19 cellular contexts compared by ENCODE assay signal in genomic region chr14:25122188-25122587, GRCh38.
DNase-seq lines count a peak whose midpoint lies in the region; ATAC-seq, FAIRE-seq and TF ChIP-seq lines count a peak whose summit lies in the region.
"Had no signal": no experiment of that assay in that cellular context is flagged by ENCODE, and none has a peak within 500 bp of the region (broad histone marks: within the 10 kb centered on the region; RNA-seq: fewer than 3 reads in every experiment).

No MANE protein-coding gene starts in this region.

- no peak for DNase-seq in A549 (ENCODE audit: low read depth in 1 of 2, low spot score in 1 of 2)
- DNase-seq in HFFc6 = peak; percentile 44
- DNase-seq in amniotic epithelial cell (ENCODE audit: low read depth) = peak; percentile 49
- no peak for DNase-seq in right cardiac atrium
- DNase-seq in GM19239 (ENCODE audit: insufficient read length, low spot score) = no peak
- DNase-seq in activated effector memory CD4-positive, alpha-beta T cell treated with Interleukin-2 at 50 U/mL for 16 hours = no peak
- no peak for DNase-seq in NAMALWA (ENCODE audit: low spot score)
- DNase-seq in activated CD8-positive, alpha-beta memory T cell treated with anti-CD3 and anti-CD28 coated beads, Interleukin-2, amount 50 U/mL, for 4 hours = no peak
- DNase-seq: caudate nucleus; effector CD4-positive, alpha-beta T cell; GDM1; hippocampal formation; kidney; NCI-H446 treated with DMSO at 0.1 percent for 48 hours; stomach; uterus had no signal

- FAIRE-seq in A549 (lab: Jason Lieb, UNC) (no peak), GM19239 (lab: Jason Lieb, UNC) (no peak)
- FAIRE-seq: kidney had no signal

- peaks cover 54% of the 10 kb centered on the region for H3K4me1 Mint-ChIP-seq in HFFc6 (ENCODE audit: low read depth)

- peak overlapping the region; percentile 7; the same call in 1 of the 2 replicates for H3K4me3 Mint-ChIP-seq in HFFc6
- H3K4me3 Mint-ChIP-seq: neural progenitor cell; T-helper 1 cell treated with Interleukin-12 subunit alpha and Interleukin-12 subunit beta and Interleukin-4 antibody, amounts not matched to agents 30 μg/mL and 1 μg/mL, for 36 hours had no signal

- TF ChIP-seq CTCF in A549 (IDR thresholded peaks at IDR 0.05) (no peak), HFFc6 (IDR thresholded peaks at IDR 0.05) (no peak)

- H3K4me3 ChIP-seq in A549 (no peak overlapping the region), right cardiac atrium (ENCODE audit: low read length) (no peak overlapping the region)
- H3K4me3 ChIP-seq: esophagus muscularis mucosa, neural progenitor cell, stomach, uterus had no signal

- H3K27ac Mint-ChIP-seq in HFFc6 = peak overlapping the region; percentile 89
- H3K27ac Mint-ChIP-seq: neural progenitor cell; T-helper 1 cell treated with Interleukin-12 subunit alpha and Interleukin-12 subunit beta and Interleukin-4 antibody, amounts not matched to agents 30 μg/mL and 1 μg/mL, for 36 hours had no signal

- H3K4me2 ChIP-seq in A549 = peak overlapping the region; percentile 21; the same call in 2 of the 3 replicates
- H3K4me2 ChIP-seq: neural progenitor cell had no signal

- POLR2A ChIA-PET in A549 (lab: Yijun Ruan, JAX) = no interaction called here

- H3K36me3 Mint-ChIP-seq in HFFc6 (ENCODE audit: low read depth) = no peaks in the 10 kb centered on the region
- H3K36me3 Mint-ChIP-seq: neural progenitor cell had no signal

- no peak for TF ChIP-seq RAD21 in A549 (conservative IDR thresholded peaks at IDR 0.05 in 1 of 2, IDR thresholded peaks at IDR 0.05 in 1 of 2)

- no peaks in the 10 kb centered on the region; the same call in none of the 2 replicates for H3K27me3 Mint-ChIP-seq in HFFc6 (ENCODE audit: insufficient read depth)

- no peak for ATAC-seq in A549
- ATAC-seq in right cardiac atrium = peak in 1 of 2 donors; percentile 8

- H3K9me3 ChIP-seq in A549 (no peaks in the 10 kb centered on the region), right cardiac atrium (ENCODE audit: control insufficient read depth, low read length) (no peaks in the 10 kb centered on the region)
- H3K9me3 ChIP-seq: esophagus muscularis mucosa, stomach, uterus had no signal

- intact Hi-C loops in right cardiac atrium (cut with DNase I) = no loop called here

- no peaks in the 10 kb centered on the region for H3K9me3 Mint-ChIP-seq in HFFc6
- H3K9me3 Mint-ChIP-seq: neural progenitor cell; T-helper 1 cell treated with Interleukin-12 subunit alpha and Interleukin-12 subunit beta and Interleukin-4 antibody, amounts not matched to agents 30 μg/mL and 1 μg/mL, for 36 hours had no signal

- 70% methylated on average over 5 of the region's 5 CpGs for WGBS in A549 (ENCODE audit: missing lambda C conversion rate)
- WGBS in right cardiac atrium = 52% methylated on average over 5 of the region's 5 CpGs

- no peak for TF ChIP-seq POLR2A in A549 (IDR thresholded peaks at IDR 0.05; ENCODE audit: low read length)

- H3K27me3 ChIP-seq in right cardiac atrium (ENCODE audit: control insufficient read depth, insufficient read depth) = no peaks in the 10 kb centered on the region
- H3K27me3 ChIP-seq: esophagus muscularis mucosa, neural progenitor cell, stomach, uterus had no signal

- H3K27ac ChIP-seq in A549 (peak overlapping the region; percentile 38 to 68; a peak in 5 of 6 replicates), right cardiac atrium (ENCODE audit: low read length) (peak overlapping the region; percentile 3)
- H3K27ac ChIP-seq: esophagus muscularis mucosa, neural progenitor cell, stomach, uterus had no signal

- CTCF ChIA-PET in A549 (lab: Yijun Ruan, JAX) = interaction anchor here (0.9 to 2.3 kb wide), 2 partner anchors 11 to 13 kb away, joined by 3 to 13 read pairs; no protein-coding TSS in a partner anchor

- H3K4me1 ChIP-seq in A549 = peaks cover 15% of the 10 kb centered on the region
- peaks cover 6% of the 10 kb centered on the region for H3K4me1 ChIP-seq in right cardiac atrium (ENCODE audit: control insufficient read depth, insufficient read depth, low read length)
- H3K4me1 ChIP-seq: neural progenitor cell, uterus had no signal

- no peak for TF ChIP-seq EP300 in A549 (IDR thresholded peaks at IDR 0.05)

TF ChIP-seq in A549, 52 proteins besides CTCF, POLR2A, EP300 and RAD21:
- no peak for TF ChIP-seq CBX8 (IDR thresholded peaks at IDR 0.05)
- no peak for TF ChIP-seq JUN (IDR thresholded peaks at IDR 0.05)
- TF ChIP-seq MAFK (IDR thresholded peaks at IDR 0.05; ENCODE audit: partially characterized antibody) = no peak
- no peak for TF ChIP-seq EHF (CRISPR knock-in tag; IDR thresholded peaks at IDR 0.05)
- TF ChIP-seq RCOR1 (IDR thresholded peaks at IDR 0.05; ENCODE audit: low read depth, low read length) = no peak
- no peak for TF ChIP-seq CBX2 (IDR thresholded peaks at IDR 0.05; ENCODE audit: borderline replicate concordance, low read depth)
- no peak for TF ChIP-seq BCL3 (IDR thresholded peaks at IDR 0.05)
- no peak for TF ChIP-seq ZFP36 (IDR thresholded peaks at IDR 0.05; ENCODE audit: borderline replicate concordance, partially characterized antibody)
- no peak for TF ChIP-seq TFCP2L1 (CRISPR knock-in tag; IDR thresholded peaks at IDR 0.05)
- TF ChIP-seq MYC (IDR thresholded peaks at IDR 0.05; ENCODE audit: borderline replicate concordance, low read length) = no peak
- TF ChIP-seq ESRRA (IDR thresholded peaks at IDR 0.05; ENCODE audit: borderline replicate concordance, low read length) = no peak
- TF ChIP-seq FOXS1 (CRISPR knock-in tag; IDR thresholded peaks at IDR 0.05) = no peak
- no peak for TF ChIP-seq REST (IDR thresholded peaks at IDR 0.05)

Comparison
In these comparisons a context has a peak if more than half of its experiments do, and no peak if none do; other contexts are left out.
1. DNase-seq: peak in HFFc6 (single experiment) and amniotic epithelial cell (single experiment); none in A549 (0 of 2), right cardiac atrium (0 of 3), GM19239 (single experiment), activated effector memory CD4-positive, alpha-beta T cell treated with Interleukin-2 at 50 U/mL for 16 hours (single experiment), NAMALWA (single experiment) and activated CD8-positive, alpha-beta memory T cell treated with anti-CD3 and anti-CD28 coated beads, Interleukin-2, amount 50 U/mL, for 4 hours (single experiment).